33 cellular contexts compared by ENCODE assay signal in the genomic region with DNA sequence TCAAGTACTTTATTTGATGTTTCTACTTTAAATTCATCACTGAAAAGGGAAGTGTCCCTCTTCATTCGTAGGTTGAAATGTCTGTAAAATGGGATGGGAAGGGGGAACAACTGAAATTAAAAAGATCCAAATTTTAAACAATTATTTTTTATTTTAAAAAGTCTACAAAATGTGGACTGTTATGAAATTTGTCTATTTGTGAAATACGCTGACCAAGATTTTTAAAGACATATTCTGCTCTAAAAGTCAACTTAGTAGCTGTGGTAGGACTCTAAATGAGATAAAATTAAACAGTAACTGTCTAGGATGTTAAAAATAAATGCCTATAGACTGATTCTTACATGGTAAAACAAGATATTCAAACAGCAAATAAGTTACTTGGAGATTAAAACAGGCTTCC.
"Had no signal": no experiment of that assay in that cellular context is flagged by ENCODE, and none has a peak within 500 bp of the region (broad histone marks: within the 10 kb centered on the region; RNA-seq: fewer than 3 reads in every experiment).

No MANE protein-coding gene starts in this region.

- H3K9me3 Mint-ChIP-seq: activated CD4-positive, alpha-beta memory T cell treated with anti-CD3 and anti-CD28 coated beads for 36 hours; activated CD4-positive, alpha-beta T cell treated with anti-CD3 and anti-CD28 coated beads, Interleukin-2, amount 10 ng/mL, durations not matched to agents 24 days and 14 days; activated naive CD4-positive, alpha-beta T cell treated with anti-CD3 and anti-CD28 coated beads for 36 hours; activated naive CD4-positive, alpha-beta T cell treated with anti-CD3 and anti-CD28 coated beads, Interleukin-2, amount 50 U/mL, for 24 hours; activated naive CD8-positive, alpha-beta T cell treated with anti-CD3 and anti-CD28 coated beads for 36 hours; activated naive CD8-positive, alpha-beta T cell treated with anti-CD3 and anti-CD28 coated beads, Interleukin-2, amount 50 U/mL, for 24 hours; activated T-helper 1 cell treated with anti-CD3 and anti-CD28 coated beads, Interleukin-12 subunit alpha, Interleukin-12 subunit beta, Interleukin-2, Interleukin-4 antibody, amounts not matched to agents 30 ng/mL and 10 ng/mL and 1 ng/mL, durations not matched to agents 14 hours and 24 hours and 36 hours; activated T-helper 2 cell treated with anti-CD3 and anti-CD28 coated beads, Interferon-gamma antibody, Interleukin-2, Interleukin-4, amounts not matched to agents 10 μg/mL and 5 μg/mL and 100 μg/mL, durations not matched to agents 14 hours and 24 hours and 36 hours; endodermal cell had no signal

- H3K4me3 Mint-ChIP-seq: activated CD4-positive, alpha-beta memory T cell treated with anti-CD3 and anti-CD28 coated beads for 36 hours; activated CD4-positive, alpha-beta T cell treated with anti-CD3 and anti-CD28 coated beads for 36 hours; activated CD4-positive, alpha-beta T cell treated with anti-CD3 and anti-CD28 coated beads, Interleukin-2, amount 10 ng/mL, durations not matched to agents 24 days and 14 days; activated CD8-positive, alpha-beta memory T cell treated with anti-CD3 and anti-CD28 coated beads, Interleukin-2, amount 10 ng/mL, durations not matched to agents 7 days and 5 days; activated CD8-positive, alpha-beta T cell treated with anti-CD3 and anti-CD28 coated beads, Interleukin-2, amount 10 ng/mL, durations not matched to agents 7 days and 5 days; activated naive CD4-positive, alpha-beta T cell treated with anti-CD3 and anti-CD28 coated beads for 36 hours; activated naive CD4-positive, alpha-beta T cell treated with anti-CD3 and anti-CD28 coated beads, Interleukin-2, amount 50 U/mL, for 24 hours; activated naive CD8-positive, alpha-beta T cell treated with anti-CD3 and anti-CD28 coated beads for 36 hours; activated naive CD8-positive, alpha-beta T cell treated with anti-CD3 and anti-CD28 coated beads, Interleukin-2, amount 50 U/mL, for 24 hours; activated T-helper 1 cell treated with anti-CD3 and anti-CD28 coated beads, Interleukin-12 subunit alpha, Interleukin-12 subunit beta, Interleukin-2, Interleukin-4 antibody, amounts not matched to agents 30 ng/mL and 10 ng/mL and 1 ng/mL, durations not matched to agents 14 hours and 24 hours and 36 hours; endodermal cell had no signal

- H3K36me3 ChIP-seq: adrenal gland, colonic mucosa, gastrocnemius medialis had no signal

- H3K27ac ChIP-seq: adrenal gland, body of pancreas, colonic mucosa, esophagus muscularis mucosa, foreskin keratinocyte, gastrocnemius medialis had no signal

- H3K27ac Mint-ChIP-seq: activated CD4-positive, alpha-beta memory T cell treated with anti-CD3 and anti-CD28 coated beads for 36 hours; activated CD4-positive, alpha-beta T cell treated with anti-CD3 and anti-CD28 coated beads for 36 hours; activated CD4-positive, alpha-beta T cell treated with anti-CD3 and anti-CD28 coated beads, Interleukin-2, amount 10 ng/mL, durations not matched to agents 24 days and 14 days; activated CD8-positive, alpha-beta memory T cell treated with anti-CD3 and anti-CD28 coated beads, Interleukin-2, amount 10 ng/mL, durations not matched to agents 7 days and 5 days; activated CD8-positive, alpha-beta T cell treated with anti-CD3 and anti-CD28 coated beads, Interleukin-2, amount 10 ng/mL, durations not matched to agents 7 days and 5 days; activated naive CD4-positive, alpha-beta T cell treated with anti-CD3 and anti-CD28 coated beads for 36 hours; activated naive CD4-positive, alpha-beta T cell treated with anti-CD3 and anti-CD28 coated beads, Interleukin-2, amount 50 U/mL, for 24 hours; activated naive CD8-positive, alpha-beta T cell treated with anti-CD3 and anti-CD28 coated beads for 36 hours; activated naive CD8-positive, alpha-beta T cell treated with anti-CD3 and anti-CD28 coated beads, Interleukin-2, amount 50 U/mL, for 24 hours; activated T-helper 1 cell treated with anti-CD3 and anti-CD28 coated beads, Interleukin-12 subunit alpha, Interleukin-12 subunit beta, Interleukin-2, Interleukin-4 antibody, amounts not matched to agents 30 ng/mL and 10 ng/mL and 1 ng/mL, durations not matched to agents 14 hours and 24 hours and 36 hours; activated T-helper 2 cell treated with anti-CD3 and anti-CD28 coated beads, Interferon-gamma antibody, Interleukin-2, Interleukin-4, amounts not matched to agents 10 μg/mL and 5 μg/mL and 100 μg/mL, durations not matched to agents 14 hours and 24 hours and 36 hours; endodermal cell had no signal

- H3K27me3 ChIP-seq: adrenal gland, body of pancreas, colonic mucosa, esophagus muscularis mucosa, foreskin keratinocyte, gastrocnemius medialis, heart left ventricle had no signal

- ATAC-seq: activated CD4-positive, alpha-beta T cell treated with anti-CD3 and anti-CD28 coated beads for 36 hours; activated CD8-positive, alpha-beta memory T cell treated with anti-CD3 and anti-CD28 coated beads, Interleukin-2, amount 10 ng/mL, durations not matched to agents 7 days and 5 days; activated CD8-positive, alpha-beta T cell treated with anti-CD3 and anti-CD28 coated beads, Interleukin-2, amount 10 ng/mL, durations not matched to agents 7 days and 5 days; activated naive CD8-positive, alpha-beta T cell treated with anti-CD3 and anti-CD28 coated beads, Interleukin-2, amount 50 U/mL, for 24 hours; body of pancreas; foreskin keratinocyte; gastrocnemius medialis; heart left ventricle had no signal

- H3K9me3 ChIP-seq: adrenal gland, body of pancreas, colonic mucosa, esophagus muscularis mucosa, gastrocnemius medialis, heart left ventricle had no signal

- DNase-seq: activated CD4-positive, alpha-beta memory T cell treated with anti-CD3 and anti-CD28 coated beads for 36 hours; activated CD4-positive, alpha-beta T cell treated with anti-CD3 and anti-CD28 coated beads for 36 hours; activated CD4-positive, alpha-beta T cell treated with anti-CD3 and anti-CD28 coated beads, Interleukin-2, amount 10 ng/mL, durations not matched to agents 24 days and 14 days; activated CD4-positive, CD25-positive, alpha-beta regulatory T cell; activated CD4-positive, CD25-positive, alpha-beta regulatory T cell treated with anti-CD3 and anti-CD28 coated beads, Interleukin-2, amount 50 U/mL, for 72 hours; activated CD8-positive, alpha-beta memory T cell treated with anti-CD3 and anti-CD28 coated beads, Interleukin-2, amount 10 ng/mL, durations not matched to agents 7 days and 5 days; activated CD8-positive, alpha-beta memory T cell treated with anti-CD3 and anti-CD28 coated beads, Interleukin-2, amount 50 U/mL, for 4 hours; activated CD8-positive, alpha-beta T cell treated with anti-CD3 and anti-CD28 coated beads, Interleukin-2, amount 10 ng/mL, durations not matched to agents 7 days and 5 days; activated effector memory CD4-positive, alpha-beta T cell treated with anti-CD3 and anti-CD28 coated beads, Interleukin-2, amount 50 U/mL, for 16 hours; activated naive CD4-positive, alpha-beta T cell treated with anti-CD3 and anti-CD28 coated beads for 36 hours; activated naive CD8-positive, alpha-beta T cell treated with anti-CD3 and anti-CD28 coated beads for 36 hours; activated naive CD8-positive, alpha-beta T cell treated with anti-CD3 and anti-CD28 coated beads, Interleukin-2, amount 50 U/mL, for 24 hours; activated T-cell treated with anti-CD3 and anti-CD28 coated beads, Interleukin-2, amount 50 U/mL, for 1 hour; activated T-cell treated with anti-CD3 and anti-CD28 coated beads, Interleukin-2, amount 50 U/mL, for 48 hours; adrenal gland; amygdala; aorta; body of pancreas; caudate nucleus; cerebellar nuclear complex; colonic mucosa; effector CD8-positive, alpha-beta T cell; endodermal cell; erythroblast; foreskin keratinocyte; gastrocnemius medialis; glutamatergic neuron; heart left ventricle; T-helper 2 cell had no signal

- H3K27me3 Mint-ChIP-seq: activated CD4-positive, alpha-beta memory T cell treated with anti-CD3 and anti-CD28 coated beads for 36 hours; activated CD4-positive, alpha-beta T cell treated with anti-CD3 and anti-CD28 coated beads for 36 hours; activated CD4-positive, alpha-beta T cell treated with anti-CD3 and anti-CD28 coated beads, Interleukin-2, amount 10 ng/mL, durations not matched to agents 24 days and 14 days; activated CD8-positive, alpha-beta memory T cell treated with anti-CD3 and anti-CD28 coated beads, Interleukin-2, amount 10 ng/mL, durations not matched to agents 7 days and 5 days; activated naive CD4-positive, alpha-beta T cell treated with anti-CD3 and anti-CD28 coated beads, Interleukin-2, amount 50 U/mL, for 24 hours; activated naive CD8-positive, alpha-beta T cell treated with anti-CD3 and anti-CD28 coated beads for 36 hours; activated naive CD8-positive, alpha-beta T cell treated with anti-CD3 and anti-CD28 coated beads, Interleukin-2, amount 50 U/mL, for 24 hours had no signal

- H3K4me1 ChIP-seq: adrenal gland, colonic mucosa, foreskin keratinocyte had no signal

- H3K4me3 ChIP-seq: adrenal gland, body of pancreas, colonic mucosa, esophagus muscularis mucosa, gastrocnemius medialis, heart left ventricle had no signal
